Comparison of ENCODE assay signal across 8 cellular contexts in the genomic region with DNA sequence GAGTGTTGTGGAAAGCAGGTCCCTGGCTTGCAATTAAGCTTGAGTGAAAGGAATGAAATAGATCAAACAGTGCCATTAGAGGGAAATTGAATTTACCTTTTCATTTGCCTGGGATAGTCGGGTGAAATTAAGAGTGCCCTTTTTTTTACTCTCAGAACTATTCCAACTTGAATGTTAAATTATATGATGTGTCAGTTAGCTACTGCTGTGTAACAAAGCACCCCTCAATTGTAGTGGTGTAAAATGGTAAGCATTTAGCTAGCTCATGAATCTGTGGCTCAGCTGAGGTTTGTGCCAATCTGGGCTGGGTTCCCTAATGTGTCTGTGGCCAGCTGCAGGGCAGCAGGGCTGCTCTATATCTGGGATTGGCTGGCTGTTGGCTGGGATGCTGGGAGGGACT.
"Had no signal": no experiment of that assay in that cellular context is flagged by ENCODE, and none has a peak within 500 bp of the region (broad histone marks: within the 10 kb centered on the region; RNA-seq: fewer than 3 reads in every experiment).

No MANE protein-coding gene starts in this region.

- ATAC-seq: GM12878 had no signal

- DNase-seq: GDM1, GF-D8 had no signal

- FAIRE-seq: G401.6, GM12878, GM12891, GM12892, GM18507, GM19239 had no signal

- H3K4me3 ChIP-seq: GM12878 had no signal
